1 cellular context compared by ENCODE assay signal in the genomic region with DNA sequence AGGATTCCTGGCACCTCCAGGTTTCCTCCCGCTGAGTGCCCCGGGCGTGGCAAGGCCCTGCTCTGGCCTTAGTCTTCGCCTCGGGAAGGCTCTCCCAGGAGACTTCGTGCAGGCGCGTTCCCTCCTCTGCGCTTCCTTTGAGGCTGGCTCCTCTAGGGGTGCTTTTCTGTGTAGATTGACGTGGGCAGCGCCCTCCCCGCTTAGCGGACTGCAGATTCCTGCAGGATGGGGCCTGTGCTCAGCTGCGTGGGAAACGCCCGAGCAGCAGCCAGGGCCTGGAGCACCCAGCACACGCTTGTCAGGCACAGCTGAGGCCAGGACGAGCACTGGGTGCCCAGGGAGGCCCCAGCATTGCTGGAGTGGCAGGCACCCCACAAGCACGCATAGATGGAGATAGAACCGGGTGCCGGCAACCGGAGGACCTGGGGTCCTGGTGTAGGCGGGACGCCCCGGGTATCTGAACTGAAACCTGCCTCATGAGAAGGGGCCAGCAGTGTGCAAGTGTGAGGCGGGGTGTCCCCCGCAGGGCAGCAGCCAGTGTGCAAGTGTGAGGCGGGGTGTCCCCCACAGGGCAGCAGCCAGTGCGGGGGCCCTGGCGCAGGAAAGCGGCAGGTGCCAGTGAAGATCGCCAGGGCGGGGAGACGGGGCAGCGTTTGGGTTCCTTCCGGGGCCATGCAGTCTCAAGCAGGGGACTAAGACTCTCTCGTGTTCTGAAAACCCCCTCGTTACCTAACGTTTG.
TF ChIP-seq lines count a peak whose summit lies in the region.

No MANE protein-coding gene starts in this region.

TF ChIP-seq in HCT116, 20 proteins besides CTCF, POLR2A, EP300 and RAD21:
- no peak for TF ChIP-seq SIN3A (IDR thresholded peaks at IDR 0.05; ENCODE audit: low read depth)
TF ChIP-seq in HCT116: peak in this region for 0.
